9 cellular contexts compared by ENCODE assay signal in genomic region chr14:62126885-62127478, GRCh38.
A peak's percentile ranks its signal among the peaks of the same experiment; 100 is the strongest.
DNase-seq lines count a peak whose midpoint lies in the region; ATAC-seq, FAIRE-seq and TF ChIP-seq lines count a peak whose summit lies in the region.
"Had no signal": no experiment of that assay in that cellular context is flagged by ENCODE, and none has a peak within 500 bp of the region (broad histone marks: within the 10 kb centered on the region; RNA-seq: fewer than 3 reads in every experiment).

No MANE protein-coding gene starts in this region.

- H3K9me3 Mint-ChIP-seq in T-helper 2 cell treated with Interferon-gamma antibody and Interleukin-4, amounts not matched to agents 5 μg/mL and 100 μg/mL, for 36 hours, result no peaks in the 10 kb centered on the region
- H3K9me3 Mint-ChIP-seq: central memory CD8-positive, alpha-beta T cell had no signal

- TF ChIP-seq CTCF in colonic mucosa (IDR thresholded peaks at IDR 0.05), result peak; percentile 65

- H3K4me1 ChIP-seq in colonic mucosa, result no peaks in the 10 kb centered on the region

- H3K27ac Mint-ChIP-seq in T-helper 2 cell treated with Interferon-gamma antibody and Interleukin-4, amounts not matched to agents 5 μg/mL and 100 μg/mL, for 36 hours, result no peak overlapping the region

- no peak overlapping the region for H3K4me3 ChIP-seq in colonic mucosa

- no peak overlapping the region for H3K9ac ChIP-seq in colonic mucosa (ENCODE audit: low read depth in 2 of 2, low read length in 2 of 2)

- no peaks in the 10 kb centered on the region for H3K36me3 ChIP-seq in colonic mucosa

- intact Hi-C loops in colonic mucosa (cut with DNase I), result loop anchor here (10.0 kb wide), 1 partner anchor 202 kb away; no protein-coding TSS in a partner anchor

- peaks cover 62% of the 10 kb centered on the region for H3K27me3 Mint-ChIP-seq in T-helper 2 cell treated with Interferon-gamma antibody and Interleukin-4, amounts not matched to agents 5 μg/mL and 100 μg/mL, for 36 hours (ENCODE audit: low read depth)

- FAIRE-seq in G401.6 (lab: Jason Lieb, UNC), result peak; percentile 81

- H3K27me3 ChIP-seq in colonic mucosa, result no peaks in the 10 kb centered on the region

- no peaks in the 10 kb centered on the region for H3K9me3 ChIP-seq in colonic mucosa

- H3K4me1 Mint-ChIP-seq in T-helper 2 cell treated with Interferon-gamma antibody and Interleukin-4, amounts not matched to agents 5 μg/mL and 100 μg/mL, for 36 hours (ENCODE audit: low read depth), result no peaks in the 10 kb centered on the region
- H3K4me1 Mint-ChIP-seq: central memory CD8-positive, alpha-beta T cell had no signal

- no peaks in the 10 kb centered on the region for H3K36me3 Mint-ChIP-seq in T-helper 2 cell treated with Interferon-gamma antibody and Interleukin-4, amounts not matched to agents 5 μg/mL and 100 μg/mL, for 36 hours (ENCODE audit: low read depth)

- peak; percentile 49 for DNase-seq in LHCN-M2 (ENCODE audit: low read depth)
- peak; percentile 39 for DNase-seq in OCI-M2 (lab: John Stamatoyannopoulos, UW; ENCODE audit: unreplicated experiment)
- peak; percentile 20 for DNase-seq in colonic mucosa
- peak; percentile 80 for DNase-seq in medulla oblongata (ENCODE audit: extremely low spot score)
- no peak for DNase-seq in T-helper 2 cell treated with Interferon-gamma antibody and Interleukin-4, amounts not matched to agents 5 μg/mL and 100 μg/mL, for 36 hours (ENCODE audit: low spot score)

- H3K27ac ChIP-seq in colonic mucosa, result no peak overlapping the region

- ATAC-seq in GM21529 (IDR thresholded peaks at IDR 0.05; ENCODE audit: unreplicated experiment) (peak; percentile 69), HG03280 (IDR thresholded peaks at IDR 0.05; ENCODE audit: unreplicated experiment) (no peak)

- no peak overlapping the region for H3K4me3 Mint-ChIP-seq in T-helper 2 cell treated with Interferon-gamma antibody and Interleukin-4, amounts not matched to agents 5 μg/mL and 100 μg/mL, for 36 hours
- H3K4me3 Mint-ChIP-seq: central memory CD8-positive, alpha-beta T cell had no signal
